In genomic region chr2:66438498-66439290, GRCh38 we compare ENCODE assay signal across 8 cellular contexts. TPM values are rescaled to one million over a fixed set of nuclear protein-coding genes. Genes with fewer than 3 reads are reported as not detected.
A peak's percentile ranks its signal among the peaks of the same experiment; 100 is the strongest.
DNase-seq lines count a peak whose midpoint lies in the region; TF ChIP-seq lines count a peak whose summit lies in the region.

No MANE protein-coding gene starts in this region.

- H3K36me3 Mint-ChIP-seq in activated naive CD4-positive, alpha-beta T cell treated with anti-CD3 and anti-CD28 coated beads for 36 hours (ENCODE audit: low read depth), result no peaks in the 10 kb centered on the region
- H3K36me3 Mint-ChIP-seq in activated T-helper 2 cell treated with anti-CD3 and anti-CD28 coated beads, Interferon-gamma antibody, Interleukin-2, Interleukin-4, amounts not matched to agents 10 μg/mL and 5 μg/mL and 100 μg/mL, durations not matched to agents 14 hours and 24 hours and 36 hours (ENCODE audit: low read depth), result peaks cover 9% of the 10 kb centered on the region

- DNase-seq in A673 (ENCODE audit: low spot score) (no peak), Peyer's patch (no peak), fibroblast of the aortic adventitia (ENCODE audit: low read depth) (peak; percentile 40), ovary (no peak), COR-L47 (lab: John Stamatoyannopoulos, UW) (no peak)
- no peak for DNase-seq in activated naive CD4-positive, alpha-beta T cell treated with anti-CD3 and anti-CD28 coated beads for 36 hours
- DNase-seq in stimulated activated CD4-positive, alpha-beta T cell treated with anti-CD3 and anti-CD28 coated beads, Interleukin-2, amount 100 ng/mL, for 24 hours, result no peak
- DNase-seq in activated T-helper 2 cell treated with anti-CD3 and anti-CD28 coated beads, Interferon-gamma antibody, Interleukin-2, Interleukin-4, amounts not matched to agents 10 μg/mL and 5 μg/mL and 100 μg/mL, durations not matched to agents 14 hours and 24 hours and 36 hours (ENCODE audit: low spot score), result no peak

- 8 to 16% (median 10%) methylated on average over 19 of the region's 19 CpGs for WGBS in ovary, 3 donors

- H3K27ac ChIP-seq in A673 (ENCODE audit: low read depth, low read length, poor library complexity, severe bottlenecking) (peak overlapping the region; percentile 95), Peyer's patch (peak overlapping the region; percentile 36 to 94 (median 66)), ovary (peak overlapping the region; percentile 89 to 93)

- H3K4me1 Mint-ChIP-seq in activated naive CD4-positive, alpha-beta T cell treated with anti-CD3 and anti-CD28 coated beads for 36 hours (ENCODE audit: low read depth), result peaks cover 27% of the 10 kb centered on the region
- peaks cover 17% of the 10 kb centered on the region for H3K4me1 Mint-ChIP-seq in activated T-helper 2 cell treated with anti-CD3 and anti-CD28 coated beads, Interferon-gamma antibody, Interleukin-2, Interleukin-4, amounts not matched to agents 10 μg/mL and 5 μg/mL and 100 μg/mL, durations not matched to agents 14 hours and 24 hours and 36 hours (ENCODE audit: low read depth)

- CTCF ChIA-PET in A673 (lab: Charles Lee), result interaction anchor here (0.7 kb wide), 1 partner anchor 10 kb away, joined by 6 read pairs; no protein-coding TSS in a partner anchor
- CTCF ChIA-PET in activated naive CD4-positive, alpha-beta T cell treated with anti-CD3 and anti-CD28 coated beads for 36 hours (lab: Charles Lee), result interaction anchor here (0.6 kb wide), 1 partner anchor 11 kb away, joined by 3 read pairs; no protein-coding TSS in a partner anchor

- no peak overlapping the region for H3K4me3 Mint-ChIP-seq in activated naive CD4-positive, alpha-beta T cell treated with anti-CD3 and anti-CD28 coated beads for 36 hours
- H3K4me3 Mint-ChIP-seq in activated T-helper 2 cell treated with anti-CD3 and anti-CD28 coated beads, Interferon-gamma antibody, Interleukin-2, Interleukin-4, amounts not matched to agents 10 μg/mL and 5 μg/mL and 100 μg/mL, durations not matched to agents 14 hours and 24 hours and 36 hours (ENCODE audit: low read depth), result no peak overlapping the region

- H3K4me3 ChIP-seq in A673 (ENCODE audit: low read depth, low read length, poor library complexity, severe bottlenecking) (peak overlapping the region; percentile 59), Peyer's patch (peak overlapping the region; percentile 21 to 60 (median 37)), fibroblast of the aortic adventitia (ENCODE audit: low read depth, low read length) (peak overlapping the region; percentile 93), ovary (peak overlapping the region; percentile 80)

- intact Hi-C loops in A673 (cut with micrococcal nuclease; ENCODE audit: unreplicated experiment), result loop anchor here (10.0 kb wide), 1 partner anchor 1216 kb away; no protein-coding TSS in a partner anchor
- intact Hi-C loops in ovary (cut with DNase I), result loop anchor here in 3 of 4 donors (2.0 to 10.0 kb wide), 6 partner anchors 136 to 1406 kb away; no protein-coding TSS in a partner anchor
- intact Hi-C loops in activated naive CD4-positive, alpha-beta T cell treated with anti-CD3 and anti-CD28 coated beads for 36 hours (cut with micrococcal nuclease), result no loop called here
- intact Hi-C loops in activated T-helper 2 cell treated with anti-CD3 and anti-CD28 coated beads, Interferon-gamma antibody, Interleukin-2, Interleukin-4, amounts not matched to agents 10 μg/mL and 5 μg/mL and 100 μg/mL, durations not matched to agents 14 hours and 24 hours and 36 hours (cut with micrococcal nuclease), result no loop called here

- H3K4me1 ChIP-seq in A673 (ENCODE audit: insufficient read depth, low read length, poor library complexity, severe bottlenecking), result peaks cover 19% of the 10 kb centered on the region
- peaks cover 0 to 3% (median 0%) of the 10 kb centered on the region in 4 donors for H3K4me1 ChIP-seq in Peyer's patch
- peaks cover 2% of the 10 kb centered on the region for H3K4me1 ChIP-seq in ovary (ENCODE audit: insufficient read depth)

- H3K27me3 ChIP-seq in A673 (replicated peaks; ENCODE audit: insufficient read depth, low read depth, low read length, poor library complexity) (no peaks in the 10 kb centered on the region), Peyer's patch (no peaks in the 10 kb centered on the region), ovary (no peaks in the 10 kb centered on the region)

- no peak for TF ChIP-seq EP300 in ovary (IDR thresholded peaks at IDR 0.05)

- peaks cover 74% of the 10 kb centered on the region for H3K27me3 Mint-ChIP-seq in activated naive CD4-positive, alpha-beta T cell treated with anti-CD3 and anti-CD28 coated beads for 36 hours (ENCODE audit: low read depth)
- H3K27me3 Mint-ChIP-seq in activated T-helper 2 cell treated with anti-CD3 and anti-CD28 coated beads, Interferon-gamma antibody, Interleukin-2, Interleukin-4, amounts not matched to agents 10 μg/mL and 5 μg/mL and 100 μg/mL, durations not matched to agents 14 hours and 24 hours and 36 hours (ENCODE audit: low read depth), result peaks cover 83% of the 10 kb centered on the region

- H3K9me3 ChIP-seq in A673 (ENCODE audit: low read depth, low read length, poor library complexity, severe bottlenecking), result no peaks in the 10 kb centered on the region
- H3K9me3 ChIP-seq in Peyer's patch, result no peaks in the 10 kb centered on the region
- no peaks in the 10 kb centered on the region for H3K9me3 ChIP-seq in ovary

- no peak overlapping the region for H3K27ac Mint-ChIP-seq in activated naive CD4-positive, alpha-beta T cell treated with anti-CD3 and anti-CD28 coated beads for 36 hours
- H3K27ac Mint-ChIP-seq in activated T-helper 2 cell treated with anti-CD3 and anti-CD28 coated beads, Interferon-gamma antibody, Interleukin-2, Interleukin-4, amounts not matched to agents 10 μg/mL and 5 μg/mL and 100 μg/mL, durations not matched to agents 14 hours and 24 hours and 36 hours, result no peak overlapping the region

- POLR2A ChIA-PET in A673 (lab: Charles Lee; ENCODE audit: low non-redundant PET), result no interaction called here

- TF ChIP-seq CTCF in A673 (conservative IDR thresholded peaks at IDR 0.05; ENCODE audit: low read depth, low read length) (no peak), Peyer's patch (IDR thresholded peaks at IDR 0.05) (no peak), fibroblast of the aortic adventitia (IDR thresholded peaks at IDR 0.05; ENCODE audit: insufficient read depth, low read length) (no peak), ovary (IDR thresholded peaks at IDR 0.05) (no peak)

- H3K9me3 Mint-ChIP-seq in activated naive CD4-positive, alpha-beta T cell treated with anti-CD3 and anti-CD28 coated beads for 36 hours, result no peaks in the 10 kb centered on the region
- no peaks in the 10 kb centered on the region for H3K9me3 Mint-ChIP-seq in activated T-helper 2 cell treated with anti-CD3 and anti-CD28 coated beads, Interferon-gamma antibody, Interleukin-2, Interleukin-4, amounts not matched to agents 10 μg/mL and 5 μg/mL and 100 μg/mL, durations not matched to agents 14 hours and 24 hours and 36 hours

- TF ChIP-seq POLR2A in Peyer's patch (IDR thresholded peaks at IDR 0.05) (no peak), ovary (IDR thresholded peaks at IDR 0.05) (no peak)

- BruUV-seq in A673 (replicated peaks; lab: Mats Ljungman, UMichigan), result no TSS peak

- H3K36me3 ChIP-seq in A673 (ENCODE audit: insufficient read depth, low read length, poor library complexity, severe bottlenecking), result peaks cover 60% of the 10 kb centered on the region
- no peaks in the 10 kb centered on the region for H3K36me3 ChIP-seq in Peyer's patch
- H3K36me3 ChIP-seq in ovary, result no peaks in the 10 kb centered on the region

RNA-seq across cellular contexts. Expression of gene MEIS1, which starts 3.8 kb away (rescaled TPM):
- total RNA-seq in A673 (2021), result 89.4 and 103 TPM in 2 replicates
- total RNA-seq in Peyer's patch, result 10 to 100 TPM in 3 of 4 donors, 1 to 10 TPM in 1; 7.2 to 64.4 (median 16.3) TPM
- 65.0 and 78.2 TPM in 2 replicates for total RNA-seq in fibroblast of the aortic adventitia (ENCODE audit: low replicate concordance)
- total RNA-seq in ovary, result 100 to 1,000 TPM in 2 of 7 donors, 10 to 100 TPM in 5; 33.9 to 163 (median 92.3) TPM
- polyA plus RNA-seq in ovary, result 10 to 100 TPM; 19.4 to 50.2 TPM
- not detected for total RNA-seq in activated naive CD4-positive, alpha-beta T cell treated with anti-CD3 and anti-CD28 coated beads for 36 hours
- not detected in 2 replicates for total RNA-seq in activated T-helper 2 cell treated with anti-CD3 and anti-CD28 coated beads, Interferon-gamma antibody, Interleukin-2, Interleukin-4, amounts not matched to agents 10 μg/mL and 5 μg/mL and 100 μg/mL, durations not matched to agents 14 hours and 24 hours and 36 hours

Comparison
In these comparisons a context has a peak if more than half of its experiments do, and no peak if none do; other contexts are left out.
1. H3K4me3 ChIP-seq: peak in every context shown above with its lines; median percentile 93 in fibroblast of the aortic adventitia; 80 in ovary; 59 in A673; 37 in Peyer's patch.
2. intact Hi-C loops: an anchor here in A673 (10.0 kb wide) and ovary (2.0 to 10.0 kb wide); none called in activated naive CD4-positive, alpha-beta T cell treated with anti-CD3 and anti-CD28 coated beads for 36 hours and activated T-helper 2 cell treated with anti-CD3 and anti-CD28 coated beads, Interferon-gamma antibody, Interleukin-2, Interleukin-4, amounts not matched to agents 10 μg/mL and 5 μg/mL and 100 μg/mL, durations not matched to agents 14 hours and 24 hours and 36 hours.